In genomic region chr20:62949887-62950286, GRCh38 we compare ENCODE assay signal across 1 cellular context.
TF ChIP-seq lines count a peak whose summit lies in the region.

No MANE protein-coding gene starts in this region.

TF ChIP-seq in GM23338, 12 proteins besides CTCF, POLR2A, EP300 and RAD21 (continued from another document):
- TF ChIP-seq REST (IDR thresholded peaks at IDR 0.05; ENCODE audit: unreplicated experiment) (no peak), STAT1 (IDR thresholded peaks at IDR 0.05; ENCODE audit: unreplicated experiment) (no peak), ETS1 (IDR thresholded peaks at IDR 0.05) (no peak), EZH2phosphoT487 (IDR thresholded peaks at IDR 0.05; ENCODE audit: unreplicated experiment) (no peak), ZNF114 (CRISPR knock-in tag; IDR thresholded peaks at IDR 0.05) (no peak), EZH2 (IDR thresholded peaks at IDR 0.05; ENCODE audit: low read depth, unreplicated experiment) (no peak), POLR2AphosphoS5 (IDR thresholded peaks at IDR 0.05; ENCODE audit: low read depth) (no peak), NANOG (IDR thresholded peaks at IDR 0.05; ENCODE audit: borderline replicate concordance) (no peak), JUNB (IDR thresholded peaks at IDR 0.05; ENCODE audit: unreplicated experiment) (no peak), ZNF331 (CRISPR knock-in tag; IDR thresholded peaks at IDR 0.05; ENCODE audit: low read depth) (no peak)
- TF ChIP-seq, protein P1, sequence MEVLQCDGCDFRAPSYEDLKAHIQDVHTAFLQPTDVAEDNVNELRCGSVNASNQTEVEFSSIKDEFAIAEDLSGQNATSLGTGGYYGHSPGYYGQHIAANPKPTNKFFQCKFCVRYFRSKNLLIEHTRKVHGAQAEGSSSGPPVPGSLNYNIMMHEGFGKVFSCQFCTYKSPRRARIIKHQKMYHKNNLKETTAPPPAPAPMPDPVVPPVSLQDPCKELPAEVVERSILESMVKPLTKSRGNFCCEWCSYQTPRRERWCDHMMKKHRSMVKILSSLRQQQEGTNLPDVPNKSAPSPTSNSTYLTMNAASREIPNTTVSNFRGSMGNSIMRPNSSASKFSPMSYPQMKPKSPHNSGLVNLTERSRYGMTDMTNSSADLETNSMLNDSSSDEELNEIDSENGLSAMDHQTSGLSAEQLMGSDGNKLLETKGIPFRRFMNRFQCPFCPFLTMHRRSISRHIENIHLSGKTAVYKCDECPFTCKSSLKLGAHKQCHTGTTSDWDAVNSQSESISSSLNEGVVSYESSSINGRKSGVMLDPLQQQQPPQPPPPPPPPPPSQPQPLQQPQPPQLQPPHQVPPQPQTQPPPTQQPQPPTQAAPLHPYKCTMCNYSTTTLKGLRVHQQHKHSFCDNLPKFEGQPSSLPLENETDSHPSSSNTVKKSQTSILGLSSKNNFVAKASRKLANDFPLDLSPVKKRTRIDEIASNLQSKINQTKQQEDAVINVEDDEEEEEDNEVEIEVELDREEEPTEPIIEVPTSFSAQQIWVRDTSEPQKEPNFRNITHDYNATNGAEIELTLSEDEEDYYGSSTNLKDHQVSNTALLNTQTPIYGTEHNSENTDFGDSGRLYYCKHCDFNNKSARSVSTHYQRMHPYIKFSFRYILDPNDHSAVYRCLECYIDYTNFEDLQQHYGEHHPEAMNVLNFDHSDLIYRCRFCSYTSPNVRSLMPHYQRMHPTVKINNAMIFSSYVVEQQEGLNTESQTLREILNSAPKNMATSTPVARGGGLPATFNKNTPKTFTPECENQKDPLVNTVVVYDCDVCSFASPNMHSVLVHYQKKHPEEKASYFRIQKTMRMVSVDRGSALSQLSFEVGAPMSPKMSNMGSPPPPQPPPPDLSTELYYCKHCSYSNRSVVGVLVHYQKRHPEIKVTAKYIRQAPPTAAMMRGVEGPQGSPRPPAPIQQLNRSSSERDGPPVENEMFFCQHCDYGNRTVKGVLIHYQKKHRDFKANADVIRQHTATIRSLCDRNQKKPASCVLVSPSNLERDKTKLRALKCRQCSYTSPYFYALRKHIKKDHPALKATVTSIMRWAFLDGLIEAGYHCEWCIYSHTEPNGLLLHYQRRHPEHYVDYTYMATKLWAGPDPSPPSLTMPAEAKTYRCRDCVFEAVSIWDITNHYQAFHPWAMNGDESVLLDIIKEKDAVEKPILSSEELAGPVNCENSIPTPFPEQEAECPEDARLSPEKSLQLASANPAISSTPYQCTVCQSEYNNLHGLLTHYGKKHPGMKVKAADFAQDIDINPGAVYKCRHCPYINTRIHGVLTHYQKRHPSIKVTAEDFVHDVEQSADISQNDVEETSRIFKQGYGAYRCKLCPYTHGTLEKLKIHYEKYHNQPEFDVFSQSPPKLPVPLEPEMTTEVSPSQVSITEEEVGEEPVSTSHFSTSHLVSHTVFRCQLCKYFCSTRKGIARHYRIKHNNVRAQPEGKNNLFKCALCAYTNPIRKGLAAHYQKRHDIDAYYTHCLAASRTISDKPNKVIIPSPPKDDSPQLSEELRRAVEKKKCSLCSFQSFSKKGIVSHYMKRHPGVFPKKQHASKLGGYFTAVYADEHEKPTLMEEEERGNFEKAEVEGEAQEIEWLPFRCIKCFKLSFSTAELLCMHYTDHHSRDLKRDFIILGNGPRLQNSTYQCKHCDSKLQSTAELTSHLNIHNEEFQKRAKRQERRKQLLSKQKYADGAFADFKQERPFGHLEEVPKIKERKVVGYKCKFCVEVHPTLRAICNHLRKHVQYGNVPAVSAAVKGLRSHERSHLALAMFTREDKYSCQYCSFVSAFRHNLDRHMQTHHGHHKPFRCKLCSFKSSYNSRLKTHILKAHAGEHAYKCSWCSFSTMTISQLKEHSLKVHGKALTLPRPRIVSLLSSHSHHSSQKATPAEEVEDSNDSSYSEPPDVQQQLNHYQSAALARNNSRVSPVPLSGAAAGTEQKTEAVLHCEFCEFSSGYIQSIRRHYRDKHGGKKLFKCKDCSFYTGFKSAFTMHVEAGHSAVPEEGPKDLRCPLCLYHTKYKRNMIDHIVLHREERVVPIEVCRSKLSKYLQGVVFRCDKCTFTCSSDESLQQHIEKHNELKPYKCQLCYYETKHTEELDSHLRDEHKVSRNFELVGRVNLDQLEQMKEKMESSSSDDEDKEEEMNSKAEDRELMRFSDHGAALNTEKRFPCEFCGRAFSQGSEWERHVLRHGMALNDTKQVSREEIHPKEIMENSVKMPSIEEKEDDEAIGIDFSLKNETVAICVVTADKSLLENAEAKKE (CRISPR knock-in tag; IDR thresholded peaks at IDR 0.05), result no peak
